ENCODE assay signal across 2 cellular contexts in genomic region chr3:60788185-60788584, GRCh38.
A peak's percentile ranks its signal among the peaks of the same experiment; 100 is the strongest.
TF ChIP-seq lines count a peak whose summit lies in the region.

No MANE protein-coding gene starts in this region.

TF ChIP-seq in HepG2, 621 proteins besides CTCF, POLR2A, EP300 and RAD21:
- TF ChIP-seq ZNF235 (CRISPR knock-in tag; IDR thresholded peaks at IDR 0.05; ENCODE audit: borderline replicate concordance) (no peak), NR2F6 (IDR thresholded peaks at IDR 0.05) (no peak), NR2F6 (CRISPR knock-in tag; IDR thresholded peaks at IDR 0.05) (no peak), BHLHE40 (IDR thresholded peaks at IDR 0.05; ENCODE audit: low read length) (no peak), MAFK (conservative IDR thresholded peaks at IDR 0.05 in 1 of 2, IDR thresholded peaks at IDR 0.05 in 1 of 2; ENCODE audit: low read length in 2 of 2) (peak; percentile 64 to 77), MAFF (IDR thresholded peaks at IDR 0.05; ENCODE audit: low read depth, low read length) (peak; percentile 48; the same call in 1 of the 2 replicates), ZSCAN9 (CRISPR knock-in tag; IDR thresholded peaks at IDR 0.05; ENCODE audit: borderline replicate concordance) (no peak), IRF1 (CRISPR knock-in tag; IDR thresholded peaks at IDR 0.05; ENCODE audit: low read depth) (no peak), SMAD1 (CRISPR knock-in tag; IDR thresholded peaks at IDR 0.05; ENCODE audit: borderline replicate concordance, low read depth) (no peak), ATF7 (IDR thresholded peaks at IDR 0.05) (no peak), ATF7 (CRISPR knock-in tag; IDR thresholded peaks at IDR 0.05) (no peak)

TF ChIP-seq in IMR-90, 13 proteins besides CTCF, POLR2A, EP300 and RAD21:
- TF ChIP-seq MAFK (IDR thresholded peaks at IDR 0.05; ENCODE audit: low read depth, low read length), result 0 out of 2 replicates have a peak, but pooled peaks have one; percentile 6
- TF ChIP-seq CEBPB (IDR thresholded peaks at IDR 0.05; ENCODE audit: low read depth, low read length), result no peak
